In the genomic region with DNA sequence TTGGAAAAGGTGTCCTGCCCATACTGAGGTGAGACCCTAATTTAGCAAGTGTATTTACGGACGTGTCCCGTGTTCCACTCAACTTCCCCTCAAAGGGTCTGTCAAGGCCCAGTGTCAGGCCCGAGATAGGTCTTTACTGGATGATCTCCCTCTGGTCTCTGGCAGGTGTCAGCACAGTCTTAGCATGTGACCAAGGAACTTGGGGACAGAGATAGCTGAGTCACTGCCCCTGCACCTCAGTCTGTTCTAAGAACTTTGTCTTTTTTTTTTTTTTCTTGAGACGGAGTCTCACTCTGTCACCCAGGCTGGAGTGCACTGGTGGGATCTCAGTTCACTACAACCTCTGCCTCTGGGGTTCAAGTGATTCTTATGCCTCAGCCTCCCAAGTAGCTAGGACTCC, we compare ENCODE assay signal across 1 cellular context.
TF ChIP-seq lines count a peak whose summit lies in the region.

No MANE protein-coding gene starts in this region.

TF ChIP-seq in GM23338, 12 proteins besides CTCF, POLR2A, EP300 and RAD21 (continued from another document):
- TF ChIP-seq, protein P1, sequence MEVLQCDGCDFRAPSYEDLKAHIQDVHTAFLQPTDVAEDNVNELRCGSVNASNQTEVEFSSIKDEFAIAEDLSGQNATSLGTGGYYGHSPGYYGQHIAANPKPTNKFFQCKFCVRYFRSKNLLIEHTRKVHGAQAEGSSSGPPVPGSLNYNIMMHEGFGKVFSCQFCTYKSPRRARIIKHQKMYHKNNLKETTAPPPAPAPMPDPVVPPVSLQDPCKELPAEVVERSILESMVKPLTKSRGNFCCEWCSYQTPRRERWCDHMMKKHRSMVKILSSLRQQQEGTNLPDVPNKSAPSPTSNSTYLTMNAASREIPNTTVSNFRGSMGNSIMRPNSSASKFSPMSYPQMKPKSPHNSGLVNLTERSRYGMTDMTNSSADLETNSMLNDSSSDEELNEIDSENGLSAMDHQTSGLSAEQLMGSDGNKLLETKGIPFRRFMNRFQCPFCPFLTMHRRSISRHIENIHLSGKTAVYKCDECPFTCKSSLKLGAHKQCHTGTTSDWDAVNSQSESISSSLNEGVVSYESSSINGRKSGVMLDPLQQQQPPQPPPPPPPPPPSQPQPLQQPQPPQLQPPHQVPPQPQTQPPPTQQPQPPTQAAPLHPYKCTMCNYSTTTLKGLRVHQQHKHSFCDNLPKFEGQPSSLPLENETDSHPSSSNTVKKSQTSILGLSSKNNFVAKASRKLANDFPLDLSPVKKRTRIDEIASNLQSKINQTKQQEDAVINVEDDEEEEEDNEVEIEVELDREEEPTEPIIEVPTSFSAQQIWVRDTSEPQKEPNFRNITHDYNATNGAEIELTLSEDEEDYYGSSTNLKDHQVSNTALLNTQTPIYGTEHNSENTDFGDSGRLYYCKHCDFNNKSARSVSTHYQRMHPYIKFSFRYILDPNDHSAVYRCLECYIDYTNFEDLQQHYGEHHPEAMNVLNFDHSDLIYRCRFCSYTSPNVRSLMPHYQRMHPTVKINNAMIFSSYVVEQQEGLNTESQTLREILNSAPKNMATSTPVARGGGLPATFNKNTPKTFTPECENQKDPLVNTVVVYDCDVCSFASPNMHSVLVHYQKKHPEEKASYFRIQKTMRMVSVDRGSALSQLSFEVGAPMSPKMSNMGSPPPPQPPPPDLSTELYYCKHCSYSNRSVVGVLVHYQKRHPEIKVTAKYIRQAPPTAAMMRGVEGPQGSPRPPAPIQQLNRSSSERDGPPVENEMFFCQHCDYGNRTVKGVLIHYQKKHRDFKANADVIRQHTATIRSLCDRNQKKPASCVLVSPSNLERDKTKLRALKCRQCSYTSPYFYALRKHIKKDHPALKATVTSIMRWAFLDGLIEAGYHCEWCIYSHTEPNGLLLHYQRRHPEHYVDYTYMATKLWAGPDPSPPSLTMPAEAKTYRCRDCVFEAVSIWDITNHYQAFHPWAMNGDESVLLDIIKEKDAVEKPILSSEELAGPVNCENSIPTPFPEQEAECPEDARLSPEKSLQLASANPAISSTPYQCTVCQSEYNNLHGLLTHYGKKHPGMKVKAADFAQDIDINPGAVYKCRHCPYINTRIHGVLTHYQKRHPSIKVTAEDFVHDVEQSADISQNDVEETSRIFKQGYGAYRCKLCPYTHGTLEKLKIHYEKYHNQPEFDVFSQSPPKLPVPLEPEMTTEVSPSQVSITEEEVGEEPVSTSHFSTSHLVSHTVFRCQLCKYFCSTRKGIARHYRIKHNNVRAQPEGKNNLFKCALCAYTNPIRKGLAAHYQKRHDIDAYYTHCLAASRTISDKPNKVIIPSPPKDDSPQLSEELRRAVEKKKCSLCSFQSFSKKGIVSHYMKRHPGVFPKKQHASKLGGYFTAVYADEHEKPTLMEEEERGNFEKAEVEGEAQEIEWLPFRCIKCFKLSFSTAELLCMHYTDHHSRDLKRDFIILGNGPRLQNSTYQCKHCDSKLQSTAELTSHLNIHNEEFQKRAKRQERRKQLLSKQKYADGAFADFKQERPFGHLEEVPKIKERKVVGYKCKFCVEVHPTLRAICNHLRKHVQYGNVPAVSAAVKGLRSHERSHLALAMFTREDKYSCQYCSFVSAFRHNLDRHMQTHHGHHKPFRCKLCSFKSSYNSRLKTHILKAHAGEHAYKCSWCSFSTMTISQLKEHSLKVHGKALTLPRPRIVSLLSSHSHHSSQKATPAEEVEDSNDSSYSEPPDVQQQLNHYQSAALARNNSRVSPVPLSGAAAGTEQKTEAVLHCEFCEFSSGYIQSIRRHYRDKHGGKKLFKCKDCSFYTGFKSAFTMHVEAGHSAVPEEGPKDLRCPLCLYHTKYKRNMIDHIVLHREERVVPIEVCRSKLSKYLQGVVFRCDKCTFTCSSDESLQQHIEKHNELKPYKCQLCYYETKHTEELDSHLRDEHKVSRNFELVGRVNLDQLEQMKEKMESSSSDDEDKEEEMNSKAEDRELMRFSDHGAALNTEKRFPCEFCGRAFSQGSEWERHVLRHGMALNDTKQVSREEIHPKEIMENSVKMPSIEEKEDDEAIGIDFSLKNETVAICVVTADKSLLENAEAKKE (CRISPR knock-in tag; IDR thresholded peaks at IDR 0.05) = no peak
- TF ChIP-seq ZNF114 (CRISPR knock-in tag; IDR thresholded peaks at IDR 0.05) = no peak
- TF ChIP-seq, protein P2, sequence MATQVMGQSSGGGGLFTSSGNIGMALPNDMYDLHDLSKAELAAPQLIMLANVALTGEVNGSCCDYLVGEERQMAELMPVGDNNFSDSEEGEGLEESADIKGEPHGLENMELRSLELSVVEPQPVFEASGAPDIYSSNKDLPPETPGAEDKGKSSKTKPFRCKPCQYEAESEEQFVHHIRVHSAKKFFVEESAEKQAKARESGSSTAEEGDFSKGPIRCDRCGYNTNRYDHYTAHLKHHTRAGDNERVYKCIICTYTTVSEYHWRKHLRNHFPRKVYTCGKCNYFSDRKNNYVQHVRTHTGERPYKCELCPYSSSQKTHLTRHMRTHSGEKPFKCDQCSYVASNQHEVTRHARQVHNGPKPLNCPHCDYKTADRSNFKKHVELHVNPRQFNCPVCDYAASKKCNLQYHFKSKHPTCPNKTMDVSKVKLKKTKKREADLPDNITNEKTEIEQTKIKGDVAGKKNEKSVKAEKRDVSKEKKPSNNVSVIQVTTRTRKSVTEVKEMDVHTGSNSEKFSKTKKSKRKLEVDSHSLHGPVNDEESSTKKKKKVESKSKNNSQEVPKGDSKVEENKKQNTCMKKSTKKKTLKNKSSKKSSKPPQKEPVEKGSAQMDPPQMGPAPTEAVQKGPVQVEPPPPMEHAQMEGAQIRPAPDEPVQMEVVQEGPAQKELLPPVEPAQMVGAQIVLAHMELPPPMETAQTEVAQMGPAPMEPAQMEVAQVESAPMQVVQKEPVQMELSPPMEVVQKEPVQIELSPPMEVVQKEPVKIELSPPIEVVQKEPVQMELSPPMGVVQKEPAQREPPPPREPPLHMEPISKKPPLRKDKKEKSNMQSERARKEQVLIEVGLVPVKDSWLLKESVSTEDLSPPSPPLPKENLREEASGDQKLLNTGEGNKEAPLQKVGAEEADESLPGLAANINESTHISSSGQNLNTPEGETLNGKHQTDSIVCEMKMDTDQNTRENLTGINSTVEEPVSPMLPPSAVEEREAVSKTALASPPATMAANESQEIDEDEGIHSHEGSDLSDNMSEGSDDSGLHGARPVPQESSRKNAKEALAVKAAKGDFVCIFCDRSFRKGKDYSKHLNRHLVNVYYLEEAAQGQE (IDR thresholded peaks at IDR 0.05; ENCODE audit: unreplicated experiment) = no peak
